In genomic region chr6:15500901-15501805, GRCh38 we compare ENCODE assay signal across 19 cellular contexts.
DNase-seq lines count a peak whose midpoint lies in the region; ATAC-seq and TF ChIP-seq lines count a peak whose summit lies in the region.
"Had no signal": no experiment of that assay in that cellular context is flagged by ENCODE, and none has a peak within 500 bp of the region (broad histone marks: within the 10 kb centered on the region; RNA-seq: fewer than 3 reads in every experiment).

No MANE protein-coding gene starts in this region.

- H3K9me3 ChIP-seq in T-helper 17 cell (ENCODE audit: control insufficient read depth, low read length, poor library complexity, severe bottlenecking) (no peaks in the 10 kb centered on the region), left lung (no peaks in the 10 kb centered on the region), spleen (no peaks in the 10 kb centered on the region)
- H3K9me3 ChIP-seq: Caco-2, uterus had no signal

- TF ChIP-seq POLR2A in spleen (IDR thresholded peaks at IDR 0.05), result no peak

- H3K4me3 ChIP-seq in left lung (no peak overlapping the region), spleen (no peak overlapping the region)
- H3K4me3 ChIP-seq: skin epidermis, uterus had no signal

- DNase-seq in activated T-cell treated with anti-CD3 and anti-CD28 coated beads, Interleukin-2, amount 50 U/mL, for 4 hours, result peak; percentile 4
- DNase-seq in activated T-cell treated with anti-CD3 and anti-CD28 coated beads for 4 hours (no peak), T-helper 17 cell (no peak), left lung (peak; percentile 15 to 69), spleen (peak; percentile 61), NCI-H82 (lab: John Stamatoyannopoulos, UW) (no peak), GF-D8 (lab: John Stamatoyannopoulos, UW) (no peak)
- DNase-seq: Caco-2; mammary epithelial cell; MM.1S; NCI-H2081 treated with DMSO at 0.1 percent for 48 hours; NCI-H69; stimulated activated naive CD4-positive, alpha-beta T cell treated with Interleukin-2 at 50 U/mL for 16 hours; SW 1271 had no signal

- H3K36me3 Mint-ChIP-seq in activated T-cell treated with anti-CD3 and anti-CD28 coated beads, Interleukin-2, amount 50 U/mL, for 4 hours (ENCODE audit: insufficient read depth), result peaks cover 48% of the 10 kb centered on the region
- H3K36me3 Mint-ChIP-seq in T-helper 17 cell (ENCODE audit: low read depth), result peaks cover 2% of the 10 kb centered on the region

- peaks cover 0 to 80% of the 10 kb centered on the region in 2 donors for H3K36me3 ChIP-seq in left lung
- peaks cover 4 to 100% (median 53%) of the 10 kb centered on the region in 6 donors for H3K36me3 ChIP-seq in spleen
- H3K36me3 ChIP-seq: uterus had no signal

- no peaks in the 10 kb centered on the region for H3K9me3 Mint-ChIP-seq in activated T-cell treated with anti-CD3 and anti-CD28 coated beads, Interleukin-2, amount 50 U/mL, for 4 hours
- H3K9me3 Mint-ChIP-seq: neural crest cell had no signal

- intact Hi-C loops in left lung (cut with DNase I), result no loop called here
- intact Hi-C loops in spleen (cut with DNase I; ENCODE audit: low total_unique reads), result no loop called here

- no peak overlapping the region for H3K27ac ChIP-seq in left lung
- H3K27ac ChIP-seq in spleen, result peak overlapping the region in 1 of 8 donors; percentile 39
- H3K27ac ChIP-seq: epithelial cell of prostate had no signal

- 85 to 94% (median 91%) methylated on average over 32 to 36 of the region's 36 CpGs for WGBS in spleen, 5 donors

- no peaks in the 10 kb centered on the region for H3K27me3 Mint-ChIP-seq in activated T-cell treated with anti-CD3 and anti-CD28 coated beads, Interleukin-2, amount 50 U/mL, for 4 hours (ENCODE audit: low read depth)
- no peaks in the 10 kb centered on the region for H3K27me3 Mint-ChIP-seq in T-helper 17 cell

- H3K27me3 ChIP-seq in left lung, result no peaks in the 10 kb centered on the region
- H3K27me3 ChIP-seq in spleen (replicated peaks in 1 of 7), result no peaks in the 10 kb centered on the region
- H3K27me3 ChIP-seq: uterus had no signal

- TF ChIP-seq CTCF in left lung (IDR thresholded peaks at IDR 0.05), result no peak
- no peak for TF ChIP-seq CTCF in spleen (IDR thresholded peaks at IDR 0.05 in 8 of 11, conservative IDR thresholded peaks at IDR 0.05 in 3 of 11)

- H3K4me3 Mint-ChIP-seq in activated T-cell treated with anti-CD3 and anti-CD28 coated beads, Interleukin-2, amount 50 U/mL, for 4 hours, result no peak overlapping the region
- H3K4me3 Mint-ChIP-seq in T-helper 17 cell, result no peak overlapping the region
- H3K4me3 Mint-ChIP-seq: neural crest cell had no signal

- ATAC-seq in activated T-cell treated with anti-CD3 and anti-CD28 coated beads, Interleukin-2, amount 50 U/mL, for 4 hours, result no peak
- ATAC-seq in T-helper 17 cell (no peak), left lung (no peak), GM18520 (IDR thresholded peaks at IDR 0.05; ENCODE audit: unreplicated experiment) (no peak)

- H3K4me1 ChIP-seq in left lung, result peaks cover 16 to 31% of the 10 kb centered on the region in 2 donors
- H3K4me1 ChIP-seq in spleen, result peaks cover 0 to 48% (median 15%) of the 10 kb centered on the region in 6 donors
- H3K4me1 ChIP-seq: Caco-2 had no signal

- peaks cover 2% of the 10 kb centered on the region for H3K4me1 Mint-ChIP-seq in activated T-cell treated with anti-CD3 and anti-CD28 coated beads, Interleukin-2, amount 50 U/mL, for 4 hours (ENCODE audit: low read depth)
- peaks cover 4% of the 10 kb centered on the region for H3K4me1 Mint-ChIP-seq in T-helper 17 cell

- H3K27ac Mint-ChIP-seq in T-helper 17 cell, result peak overlapping the region; percentile 32

Comparison
In these comparisons a context has a peak if more than half of its experiments do, and no peak if none do; other contexts are left out.
1. DNase-seq: peak in activated T-cell treated with anti-CD3 and anti-CD28 coated beads, Interleukin-2, amount 50 U/mL, for 4 hours (single experiment), left lung (2 of 2) and spleen (single experiment); none in activated T-cell treated with anti-CD3 and anti-CD28 coated beads for 4 hours (single experiment), T-helper 17 cell (0 of 3), NCI-H82 (single experiment) and GF-D8 (single experiment).